In the genomic region with DNA sequence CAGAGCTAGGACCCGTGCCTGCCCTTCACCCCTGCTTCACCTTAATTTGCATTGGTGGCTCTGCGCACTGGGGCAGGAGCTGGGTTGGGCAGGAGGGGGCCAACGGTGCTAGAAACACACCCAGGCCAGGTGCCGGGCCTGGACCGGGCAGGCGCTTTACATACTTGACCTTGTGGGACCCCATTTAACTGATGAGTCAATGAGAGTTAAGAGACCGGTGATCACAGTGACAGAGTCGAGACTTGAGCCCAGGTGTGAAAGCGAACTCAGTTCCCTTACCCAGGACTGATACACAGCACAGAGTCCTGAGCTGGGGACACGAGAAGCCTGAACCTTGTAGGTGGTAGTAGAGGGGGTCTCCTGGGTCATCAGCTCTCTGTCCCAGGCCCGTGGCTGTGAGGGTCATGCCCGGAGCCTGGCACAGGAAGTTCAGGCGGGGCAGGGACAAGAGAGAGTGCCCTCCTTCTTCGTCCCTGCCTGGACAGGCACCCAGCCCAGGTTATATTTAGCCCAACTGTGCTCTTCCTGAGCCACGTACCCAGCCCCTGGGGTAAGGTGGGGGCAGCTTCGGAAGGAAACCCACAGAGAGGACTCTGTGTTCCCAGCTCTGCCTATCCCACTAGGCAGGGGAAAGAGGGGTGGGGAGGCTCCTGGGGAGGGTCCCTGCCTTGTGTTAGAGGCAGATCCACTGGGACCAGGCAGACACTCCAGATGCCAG, we compare ENCODE assay signal across 1 cellular context.
TF ChIP-seq lines count a peak whose summit lies in the region.

No MANE protein-coding gene starts in this region.

TF ChIP-seq in GM12878, 131 proteins besides CTCF, POLR2A, EP300 and RAD21:
- TF ChIP-seq, protein P1, sequence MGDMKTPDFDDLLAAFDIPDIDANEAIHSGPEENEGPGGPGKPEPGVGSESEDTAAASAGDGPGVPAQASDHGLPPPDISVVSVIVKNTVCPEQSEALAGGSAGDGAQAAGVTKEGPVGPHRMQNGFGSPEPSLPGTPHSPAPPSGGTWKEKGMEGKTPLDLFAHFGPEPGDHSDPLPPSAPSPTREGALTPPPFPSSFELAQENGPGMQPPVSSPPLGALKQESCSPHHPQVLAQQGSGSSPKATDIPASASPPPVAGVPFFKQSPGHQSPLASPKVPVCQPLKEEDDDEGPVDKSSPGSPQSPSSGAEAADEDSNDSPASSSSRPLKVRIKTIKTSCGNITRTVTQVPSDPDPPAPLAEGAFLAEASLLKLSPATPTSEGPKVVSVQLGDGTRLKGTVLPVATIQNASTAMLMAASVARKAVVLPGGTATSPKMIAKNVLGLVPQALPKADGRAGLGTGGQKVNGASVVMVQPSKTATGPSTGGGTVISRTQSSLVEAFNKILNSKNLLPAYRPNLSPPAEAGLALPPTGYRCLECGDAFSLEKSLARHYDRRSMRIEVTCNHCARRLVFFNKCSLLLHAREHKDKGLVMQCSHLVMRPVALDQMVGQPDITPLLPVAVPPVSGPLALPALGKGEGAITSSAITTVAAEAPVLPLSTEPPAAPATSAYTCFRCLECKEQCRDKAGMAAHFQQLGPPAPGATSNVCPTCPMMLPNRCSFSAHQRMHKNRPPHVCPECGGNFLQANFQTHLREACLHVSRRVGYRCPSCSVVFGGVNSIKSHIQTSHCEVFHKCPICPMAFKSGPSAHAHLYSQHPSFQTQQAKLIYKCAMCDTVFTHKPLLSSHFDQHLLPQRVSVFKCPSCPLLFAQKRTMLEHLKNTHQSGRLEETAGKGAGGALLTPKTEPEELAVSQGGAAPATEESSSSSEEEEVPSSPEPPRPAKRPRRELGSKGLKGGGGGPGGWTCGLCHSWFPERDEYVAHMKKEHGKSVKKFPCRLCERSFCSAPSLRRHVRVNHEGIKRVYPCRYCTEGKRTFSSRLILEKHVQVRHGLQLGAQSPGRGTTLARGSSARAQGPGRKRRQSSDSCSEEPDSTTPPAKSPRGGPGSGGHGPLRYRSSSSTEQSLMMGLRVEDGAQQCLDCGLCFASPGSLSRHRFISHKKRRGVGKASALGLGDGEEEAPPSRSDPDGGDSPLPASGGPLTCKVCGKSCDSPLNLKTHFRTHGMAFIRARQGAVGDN (IDR thresholded peaks at IDR 0.05): peak; percentile 50; the same call in 1 of the 2 replicates
- peak; percentile 43 for TF ChIP-seq EED (IDR thresholded peaks at IDR 0.05; ENCODE audit: low read depth)
- TF ChIP-seq NR2F1 (conservative IDR thresholded peaks at IDR 0.05): peak; percentile 59
- TF ChIP-seq KDM1A (IDR thresholded peaks at IDR 0.05; ENCODE audit: borderline replicate concordance): no peak
- TF ChIP-seq NFXL1 (IDR thresholded peaks at IDR 0.05; ENCODE audit: borderline replicate concordance): no peak
- TF ChIP-seq CEBPZ (IDR thresholded peaks at IDR 0.05; ENCODE audit: low read depth, low read length): no peak
- TF ChIP-seq IKZF1 (conservative IDR thresholded peaks at IDR 0.05): 0 out of 2 replicates have a peak, but pooled peaks have one; percentile 27
- TF ChIP-seq ZZZ3 (IDR thresholded peaks at IDR 0.05; ENCODE audit: control insufficient read depth, insufficient read length, low read depth): no peak
- 0 out of 3 replicates have a peak, but pooled peaks have one; percentile 30 for TF ChIP-seq POU2F2 (IDR thresholded peaks at IDR 0.05; ENCODE audit: borderline replicate concordance, low read depth, low read length)
